In the genomic region with DNA sequence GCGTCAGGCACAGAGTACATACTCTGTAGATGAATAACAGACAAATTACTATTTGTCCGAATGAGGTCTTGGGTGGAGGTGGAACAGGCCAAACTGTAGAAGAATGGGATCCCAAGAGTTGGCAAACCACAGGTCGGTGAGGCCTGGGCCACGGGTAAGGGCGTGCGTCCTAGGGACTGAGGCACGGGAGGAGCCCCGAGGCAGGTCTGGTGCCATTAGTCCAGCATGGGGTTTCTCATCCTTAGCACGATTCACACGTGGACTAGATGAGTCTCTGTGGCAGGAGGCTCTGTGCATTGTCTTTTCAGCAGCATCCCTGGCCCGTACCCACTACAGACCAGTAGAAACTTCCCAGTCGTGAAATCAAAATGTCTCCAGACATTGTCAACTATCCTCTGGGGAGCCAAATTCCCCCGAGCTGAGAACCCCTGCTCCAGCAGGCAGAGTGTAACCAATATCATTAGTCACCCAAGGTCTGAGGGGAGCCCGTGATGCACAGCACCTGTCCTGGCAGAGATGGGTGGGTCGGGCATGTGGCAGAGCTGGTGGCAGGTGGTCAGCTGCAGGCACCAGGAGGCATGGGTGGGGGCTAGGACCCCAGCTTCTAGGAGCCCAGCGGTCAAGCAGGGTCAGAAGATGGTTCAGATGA, we compare ENCODE assay signal across 28 cellular contexts.
DNase-seq lines count a peak whose midpoint lies in the region; ATAC-seq, FAIRE-seq and TF ChIP-seq lines count a peak whose summit lies in the region.
"Had no signal": no experiment of that assay in that cellular context is flagged by ENCODE, and none has a peak within 500 bp of the region (broad histone marks: within the 10 kb centered on the region; RNA-seq: fewer than 3 reads in every experiment).

No MANE protein-coding gene starts in this region.

- H2BK15ac ChIP-seq in H1 (ENCODE audit: low read length): peak overlapping the region; percentile 67; the same call in 1 of the 2 replicates

- no peak for TF ChIP-seq RAD21 in H1 (IDR thresholded peaks at IDR 0.05 in 1 of 2, conservative IDR thresholded peaks at IDR 0.05 in 1 of 2; ENCODE audit: low read depth in 2 of 2, low read length in 2 of 2)

- H3K4me3 ChIP-seq in H1 (ENCODE audit: extremely low read depth in 1 of 4, insufficient read depth in 2 of 4, low read depth in 3 of 4, low read length in 4 of 4) (no peak overlapping the region), osteoblast (ENCODE audit: insufficient read depth, low read length) (no peak overlapping the region), hepatocyte (no peak overlapping the region)
- H3K4me3 ChIP-seq: gastrocnemius medialis, lower lobe of right lung, mucosa of descending colon, ovary, Peyer's patch, skin epidermis had no signal

- no peak overlapping the region for H3K14ac ChIP-seq in H1 (ENCODE audit: insufficient read length)

- no peak overlapping the region for H4K5ac ChIP-seq in H1 (ENCODE audit: insufficient read length, low read depth, low read length)

- H3K27ac ChIP-seq in H1 (ENCODE audit: low read depth, low read length) (no peak overlapping the region), osteoblast (ENCODE audit: low read depth, low read length) (no peak overlapping the region), hepatocyte (no peak overlapping the region)
- H3K27ac ChIP-seq: gastrocnemius medialis, lower lobe of right lung, ovary, Peyer's patch had no signal

- H3K9ac ChIP-seq in H1 (replicated peaks in 1 of 4; ENCODE audit: extremely low read depth in 1 of 4, low read depth in 3 of 4, low read length in 3 of 4): no peak overlapping the region

- DNase-seq in ELR (ENCODE audit: low read depth): peak; percentile 60
- DNase-seq in M059J (ENCODE audit: low read depth): peak; percentile 41
- no peak for DNase-seq in H1 (ENCODE audit: low read depth in 1 of 2, low spot score in 2 of 2)
- DNase-seq in osteoblast (ENCODE audit: insufficient read length, low spot score, missing footprints): peak; percentile 39
- no peak for DNase-seq in hepatocyte (ENCODE audit: low spot score)
- DNase-seq in activated effector memory CD4-positive, alpha-beta T cell treated with anti-CD3 and anti-CD28 coated beads, Interleukin-2, amount 50 U/mL, for 16 hours: no peak
- DNase-seq: activated CD4-positive, alpha-beta T cell treated with anti-CD3 and anti-CD28 coated beads, Interleukin-2, amount 50 U/mL, for 1 hour; activated gamma-delta T cell treated with Interleukin-2 at 50 U/mL for 16 hours; activated T-cell treated with anti-CD3 and anti-CD28 coated beads, Interleukin-2, amount 50 U/mL, for 24 hours; C1 segment of cervical spinal cord; cerebellar nuclear complex; COR-L47; DMS79; gastrocnemius medialis; lower lobe of right lung; MV-4-11; NCI-H1436; ovary; Peyer's patch; SIG-M5; stimulated activated naive B cell treated with anti-CD40 and anti-IgM and Interleukin-4, amounts not matched to agents 10 μg/mL and 1 μg/mL and 100 μg/mL, for 72 hours; substantia nigra had no signal

- no peak for TF ChIP-seq POLR2A in H1 (IDR thresholded peaks at IDR 0.05; ENCODE audit: control extremely low read depth in 1 of 2, low read depth in 2 of 2, low read length in 2 of 2)

- peak overlapping the region; percentile 54 for H4K8ac ChIP-seq in H1 (ENCODE audit: extremely low read depth, insufficient read depth, low read length)

- peak overlapping the region; percentile 40; the same call in 1 of the 2 replicates for H2AK5ac ChIP-seq in H1 (ENCODE audit: low read depth, low read length)

- no peak overlapping the region for H2BK120ac ChIP-seq in H1 (replicated peaks; ENCODE audit: low read depth, low read length)

- H3K23ac ChIP-seq in H1 (ENCODE audit: insufficient read length): no peak overlapping the region

- H2BK5ac ChIP-seq in H1 (ENCODE audit: low read depth, low read length): 0 out of 2 replicates have a peak overlapping the region, but pooled peaks have one; percentile 19

- peak overlapping the region; percentile 58 for H4K91ac ChIP-seq in H1 (replicated peaks; ENCODE audit: insufficient read length, low read length)

- TF ChIP-seq EP300 in H1 (IDR thresholded peaks at IDR 0.05; ENCODE audit: borderline replicate concordance in 1 of 2, low read depth in 2 of 2, low read length in 2 of 2): no peak

- no peak for ATAC-seq in HG02884 (IDR thresholded peaks at IDR 0.05; ENCODE audit: unreplicated experiment)
- ATAC-seq: gastrocnemius medialis; lower lobe of right lung; mucosa of descending colon; stimulated activated naive B cell treated with anti-CD40 and anti-IgM and Interleukin-4, amounts not matched to agents 10 μg/mL and 1 μg/mL and 100 μg/mL, for 72 hours; WTC11 had no signal

- no peaks in the 10 kb centered on the region for H3K79me1 ChIP-seq in H1 (ENCODE audit: low read depth, low read length)

- H3K36me3 ChIP-seq in H1 (ENCODE audit: control insufficient read depth in 2 of 4, insufficient read depth in 4 of 4, low read length in 3 of 4) (no peaks in the 10 kb centered on the region), osteoblast (ENCODE audit: insufficient read depth, low read length) (no peaks in the 10 kb centered on the region), hepatocyte (replicated peaks; ENCODE audit: insufficient read depth, low read depth) (no peaks in the 10 kb centered on the region)
- H3K36me3 ChIP-seq: gastrocnemius medialis, lower lobe of right lung, ovary, Peyer's patch had no signal

- CTCF ChIA-PET in H1 (lab: Charles Lee; ENCODE audit: partially characterized antibody): interaction anchor here (1.0 to 15.3 kb wide), 16 partner anchors 8 to 214 kb away, joined by 3 to 170 read pairs (median 8); partner anchors contain the start of gene COL13A1

- H2AFZ ChIP-seq in H1 (ENCODE audit: low read length) (no peak overlapping the region), osteoblast (ENCODE audit: low read length) (no peak overlapping the region), hepatocyte (no peak overlapping the region)

- H3K23me2 ChIP-seq in H1 (ENCODE audit: low read depth, low read length): no peaks in the 10 kb centered on the region

- H3K4me1 ChIP-seq in H1 (replicated peaks in 1 of 4; ENCODE audit: control insufficient read depth in 3 of 4, insufficient read depth in 4 of 4, low read length in 3 of 4): peaks cover 0 to 46% (median 28%) of the 10 kb centered on the region in 4 experiments; a peak in 6 of 7 replicates
- H3K4me1 ChIP-seq in osteoblast (ENCODE audit: insufficient read depth, low read length): peaks cover 46% of the 10 kb centered on the region
- peaks cover 19% of the 10 kb centered on the region for H3K4me1 ChIP-seq in hepatocyte (ENCODE audit: insufficient read depth)

- FAIRE-seq in H1 (lab: Jason Lieb, UNC): no peak
- FAIRE-seq: endometrium, H54 had no signal

- no peak overlapping the region for H3K56ac ChIP-seq in H1 (replicated peaks; ENCODE audit: insufficient read length, low read depth, low read length)

- H2BK20ac ChIP-seq in H1 (ENCODE audit: low read length): 0 out of 2 replicates have a peak overlapping the region, but pooled peaks have one; percentile 80

- peak overlapping the region; percentile 90; the same call in 1 of the 2 replicates for H2BK12ac ChIP-seq in H1 (ENCODE audit: low read depth, low read length)

- TF ChIP-seq CTCF in H1 (IDR thresholded peaks at IDR 0.05; ENCODE audit: control extremely low read depth in 1 of 3, insufficient read depth in 1 of 3, low read depth in 1 of 3, low read length in 3 of 3) (no peak), osteoblast (IDR thresholded peaks at IDR 0.05; ENCODE audit: extremely low read depth, low read depth, low read length) (no peak), hepatocyte (IDR thresholded peaks at IDR 0.05; ENCODE audit: poor library complexity) (no peak)

- no peaks in the 10 kb centered on the region; a peak in 1 of 7 replicates for H3K27me3 ChIP-seq in H1 (replicated peaks in 1 of 4; ENCODE audit: control insufficient read depth in 3 of 4, extremely low read depth in 1 of 4, insufficient read depth in 3 of 4, low read length in 3 of 4)
- H3K27me3 ChIP-seq in osteoblast (ENCODE audit: insufficient read depth, low read length): no peaks in the 10 kb centered on the region
- no peaks in the 10 kb centered on the region for H3K27me3 ChIP-seq in hepatocyte
- H3K27me3 ChIP-seq: gastrocnemius medialis, ovary, Peyer's patch had no signal

- no peaks in the 10 kb centered on the region for H4K20me1 ChIP-seq in H1 (replicated peaks in 1 of 2; ENCODE audit: control insufficient read depth in 1 of 2, insufficient read depth in 2 of 2, low read length in 2 of 2)
- H4K20me1 ChIP-seq in osteoblast (ENCODE audit: insufficient read depth, low read length): no peaks in the 10 kb centered on the region
- no peaks in the 10 kb centered on the region for H4K20me1 ChIP-seq in hepatocyte (ENCODE audit: insufficient read depth, poor library complexity, severe bottlenecking)

- no peaks in the 10 kb centered on the region for H3K9me2 ChIP-seq in hepatocyte (replicated peaks; ENCODE audit: insufficient read depth)

- peak overlapping the region; percentile 20; the same call in 1 of the 2 replicates for H3K18ac ChIP-seq in H1 (ENCODE audit: extremely low read depth, low read length)

- POLR2A ChIA-PET in H1 (lab: Charles Lee; ENCODE audit: partially characterized antibody): no interaction called here

- WGBS in H1 (ENCODE audit: extremely low coverage in 1 of 2, insufficient coverage in 1 of 2, insufficient read length in 1 of 2, insufficient replicate concordance in 2 of 2, low coverage in 1 of 2, low lambda C conversion rate in 2 of 2, missing lambda C conversion rate in 1 of 2), 2 experiments: 90% methylated on average over 16 of the region's 16 CpGs; no CpG with 5 or more reads in 1 of the 2 experiments
- WGBS in hepatocyte (ENCODE audit: low lambda C conversion rate, missing lambda C conversion rate): 92% methylated on average over 16 of the region's 16 CpGs

- no peaks in the 10 kb centered on the region for H3K9me3 ChIP-seq in H1 (ENCODE audit: insufficient read depth in 2 of 2, low read depth in 1 of 2, low read length in 1 of 2)
- no peaks in the 10 kb centered on the region for H3K9me3 ChIP-seq in osteoblast (ENCODE audit: low read depth, low read length)
- no peaks in the 10 kb centered on the region for H3K9me3 ChIP-seq in hepatocyte (ENCODE audit: low read depth)
- H3K9me3 ChIP-seq: gastrocnemius medialis, lower lobe of right lung, mucosa of descending colon, ovary, Peyer's patch had no signal

- H3K4me2 ChIP-seq in H1 (ENCODE audit: insufficient read depth in 1 of 2, low read depth in 2 of 2, low read length in 2 of 2) (no peak overlapping the region), osteoblast (ENCODE audit: insufficient read depth, low read length) (no peak overlapping the region), hepatocyte (no peak overlapping the region)

- H3K79me2 ChIP-seq in H1 (ENCODE audit: control insufficient read depth in 1 of 2, insufficient read depth in 2 of 2, low read length in 2 of 2): no peaks in the 10 kb centered on the region
- H3K79me2 ChIP-seq in osteoblast (ENCODE audit: insufficient read depth, low read length): no peaks in the 10 kb centered on the region
- H3K79me2 ChIP-seq in hepatocyte: no peaks in the 10 kb centered on the region

- no peak overlapping the region for H3K4ac ChIP-seq in H1 (replicated peaks; ENCODE audit: insufficient read length, low read depth, low read length)

TF ChIP-seq in H1, 55 proteins besides CTCF, POLR2A, EP300 and RAD21 (continues in another document):
- TF ChIP-seq EGR1 (IDR thresholded peaks at IDR 0.05; ENCODE audit: borderline replicate concordance, low read depth, low read length) (no peak), SP2 (IDR thresholded peaks at IDR 0.05; ENCODE audit: low read length) (no peak), GABPA (IDR thresholded peaks at IDR 0.05; ENCODE audit: borderline replicate concordance, insufficient read depth, low read length) (no peak)

Comparison
In these comparisons a context has a peak if more than half of its experiments do, and no peak if none do; other contexts are left out.
1. DNase-seq: peak in ELR (single experiment), M059J (single experiment) and osteoblast (single experiment); none in H1 (0 of 2), hepatocyte (single experiment) and activated effector memory CD4-positive, alpha-beta T cell treated with anti-CD3 and anti-CD28 coated beads, Interleukin-2, amount 50 U/mL, for 16 hours (single experiment).